Comparison of ENCODE assay signal across 24 cellular contexts in genomic region chr5:163574477-163575440, GRCh38.
"Had no signal": no experiment of that assay in that cellular context is flagged by ENCODE, and none has a peak within 500 bp of the region (broad histone marks: within the 10 kb centered on the region; RNA-seq: fewer than 3 reads in every experiment).

No MANE protein-coding gene starts in this region.

- H3K27ac Mint-ChIP-seq: activated CD4-positive, alpha-beta T cell treated with anti-CD3 and anti-CD28 coated beads, Interleukin-2, amount 10 ng/mL, durations not matched to agents 7 days and 5 days; activated CD8-positive, alpha-beta memory T cell treated with anti-CD3 and anti-CD28 coated beads, Interleukin-2, amount 10 ng/mL, durations not matched to agents 7 days and 5 days; activated CD8-positive, alpha-beta T cell treated with anti-CD3 and anti-CD28 coated beads for 36 hours; activated naive CD4-positive, alpha-beta T cell treated with anti-CD3 and anti-CD28 coated beads, Interleukin-2, amount 10 ng/mL, durations not matched to agents 7 days and 5 days; memory B cell; stimulated activated effector memory CD8-positive, alpha-beta T cell treated with anti-CD3 and anti-CD28 coated beads, Interleukin-12 subunit alpha, Interleukin-12 subunit beta, amount 100 ng/mL, for 72 hours; stimulated activated naive CD8-positive, alpha-beta T cell treated with anti-CD3 and anti-CD28 coated beads, Interleukin-15, amount 100 ng/mL, for 72 hours had no signal

- H3K4me1 ChIP-seq: tibial artery had no signal

- H3K9me3 Mint-ChIP-seq: activated CD8-positive, alpha-beta T cell treated with anti-CD3 and anti-CD28 coated beads for 36 hours; activated naive CD4-positive, alpha-beta T cell treated with anti-CD3 and anti-CD28 coated beads, Interleukin-2, amount 10 ng/mL, durations not matched to agents 7 days and 5 days; memory B cell; stimulated activated effector memory CD8-positive, alpha-beta T cell treated with anti-CD3 and anti-CD28 coated beads, Interleukin-12 subunit alpha, Interleukin-12 subunit beta, amount 100 ng/mL, for 72 hours; stimulated activated naive CD8-positive, alpha-beta T cell treated with anti-CD3 and anti-CD28 coated beads, Interleukin-15, amount 100 ng/mL, for 72 hours had no signal

- H3K36me3 ChIP-seq: tibial artery had no signal

- FAIRE-seq: bronchial epithelial cell, frontal cortex, small intestine had no signal

- ATAC-seq: activated CD4-positive, CD25-positive, alpha-beta regulatory T cell treated with anti-CD3 and anti-CD28 coated beads, Interleukin-2, amount 50 U/mL, for 24 hours; activated CD8-positive, alpha-beta memory T cell treated with anti-CD3 and anti-CD28 coated beads, Interleukin-2, amount 10 ng/mL, durations not matched to agents 7 days and 5 days; activated CD8-positive, alpha-beta T cell treated with anti-CD3 and anti-CD28 coated beads for 36 hours; mucosa of descending colon; sciatic nerve; stimulated activated effector memory CD8-positive, alpha-beta T cell treated with anti-CD3 and anti-CD28 coated beads, Interleukin-12 subunit alpha, Interleukin-12 subunit beta, amount 100 ng/mL, for 72 hours; stimulated activated naive CD8-positive, alpha-beta T cell treated with anti-CD3 and anti-CD28 coated beads, Interleukin-15, amount 100 ng/mL, for 72 hours had no signal

- H3K4me1 Mint-ChIP-seq: activated CD4-positive, alpha-beta T cell treated with anti-CD3 and anti-CD28 coated beads, Interleukin-2, amount 10 ng/mL, durations not matched to agents 7 days and 5 days; activated CD8-positive, alpha-beta memory T cell treated with anti-CD3 and anti-CD28 coated beads, Interleukin-2, amount 10 ng/mL, durations not matched to agents 7 days and 5 days; activated naive CD4-positive, alpha-beta T cell treated with anti-CD3 and anti-CD28 coated beads, Interleukin-2, amount 10 ng/mL, durations not matched to agents 7 days and 5 days; stimulated activated effector memory CD8-positive, alpha-beta T cell treated with anti-CD3 and anti-CD28 coated beads, Interleukin-12 subunit alpha, Interleukin-12 subunit beta, amount 100 ng/mL, for 72 hours; stimulated activated naive CD8-positive, alpha-beta T cell treated with anti-CD3 and anti-CD28 coated beads, Interleukin-15, amount 100 ng/mL, for 72 hours had no signal

- DNase-seq: activated CD4-positive, alpha-beta T cell treated with anti-CD3 and anti-CD28 coated beads, Interleukin-2, amount 10 ng/mL, durations not matched to agents 7 days and 5 days; activated CD8-positive, alpha-beta memory T cell treated with anti-CD3 and anti-CD28 coated beads, Interleukin-2, amount 10 ng/mL, durations not matched to agents 7 days and 5 days; activated CD8-positive, alpha-beta T cell treated with anti-CD3 and anti-CD28 coated beads for 36 hours; activated effector memory CD4-positive, alpha-beta T cell treated with anti-CD3 and anti-CD28 coated beads, Interleukin-2, amount 50 U/mL, for 16 hours; activated naive CD4-positive, alpha-beta T cell treated with anti-CD3 and anti-CD28 coated beads, Interleukin-2, amount 10 ng/mL, durations not matched to agents 7 days and 5 days; activated T-cell treated with anti-CD3 and anti-CD28 coated beads for 4 hours; amygdala; cerebellar nuclear complex; erythroblast; hypothalamus; mucosa of descending colon; nucleus accumbens; small intestine; stimulated activated CD4-positive, alpha-beta T cell treated with anti-CD3 and anti-CD28 coated beads, Interleukin-2, amount 100 ng/mL, for 24 hours; stimulated activated naive CD8-positive, alpha-beta T cell treated with anti-CD3 and anti-CD28 coated beads, Interleukin-15, amount 100 ng/mL, for 72 hours; tibial artery had no signal

- H3K9me3 ChIP-seq: mucosa of descending colon, tibial artery had no signal

- H3K27ac ChIP-seq: coronary artery, tibial artery, VCaP had no signal

- H3K4me3 ChIP-seq: coronary artery, mucosa of descending colon, tibial artery had no signal

- H3K4me3 Mint-ChIP-seq: activated CD4-positive, alpha-beta T cell treated with anti-CD3 and anti-CD28 coated beads, Interleukin-2, amount 10 ng/mL, durations not matched to agents 7 days and 5 days; activated CD8-positive, alpha-beta memory T cell treated with anti-CD3 and anti-CD28 coated beads, Interleukin-2, amount 10 ng/mL, durations not matched to agents 7 days and 5 days; activated CD8-positive, alpha-beta T cell treated with anti-CD3 and anti-CD28 coated beads for 36 hours; activated naive CD4-positive, alpha-beta T cell treated with anti-CD3 and anti-CD28 coated beads, Interleukin-2, amount 10 ng/mL, durations not matched to agents 7 days and 5 days; memory B cell; stimulated activated effector memory CD8-positive, alpha-beta T cell treated with anti-CD3 and anti-CD28 coated beads, Interleukin-12 subunit alpha, Interleukin-12 subunit beta, amount 100 ng/mL, for 72 hours; stimulated activated naive CD8-positive, alpha-beta T cell treated with anti-CD3 and anti-CD28 coated beads, Interleukin-15, amount 100 ng/mL, for 72 hours had no signal

- H3K36me3 Mint-ChIP-seq: activated CD8-positive, alpha-beta memory T cell treated with anti-CD3 and anti-CD28 coated beads, Interleukin-2, amount 10 ng/mL, durations not matched to agents 7 days and 5 days; activated naive CD4-positive, alpha-beta T cell treated with anti-CD3 and anti-CD28 coated beads, Interleukin-2, amount 10 ng/mL, durations not matched to agents 7 days and 5 days; stimulated activated effector memory CD8-positive, alpha-beta T cell treated with anti-CD3 and anti-CD28 coated beads, Interleukin-12 subunit alpha, Interleukin-12 subunit beta, amount 100 ng/mL, for 72 hours had no signal
